Comparison of ENCODE assay signal across 17 cellular contexts in the genomic region with DNA sequence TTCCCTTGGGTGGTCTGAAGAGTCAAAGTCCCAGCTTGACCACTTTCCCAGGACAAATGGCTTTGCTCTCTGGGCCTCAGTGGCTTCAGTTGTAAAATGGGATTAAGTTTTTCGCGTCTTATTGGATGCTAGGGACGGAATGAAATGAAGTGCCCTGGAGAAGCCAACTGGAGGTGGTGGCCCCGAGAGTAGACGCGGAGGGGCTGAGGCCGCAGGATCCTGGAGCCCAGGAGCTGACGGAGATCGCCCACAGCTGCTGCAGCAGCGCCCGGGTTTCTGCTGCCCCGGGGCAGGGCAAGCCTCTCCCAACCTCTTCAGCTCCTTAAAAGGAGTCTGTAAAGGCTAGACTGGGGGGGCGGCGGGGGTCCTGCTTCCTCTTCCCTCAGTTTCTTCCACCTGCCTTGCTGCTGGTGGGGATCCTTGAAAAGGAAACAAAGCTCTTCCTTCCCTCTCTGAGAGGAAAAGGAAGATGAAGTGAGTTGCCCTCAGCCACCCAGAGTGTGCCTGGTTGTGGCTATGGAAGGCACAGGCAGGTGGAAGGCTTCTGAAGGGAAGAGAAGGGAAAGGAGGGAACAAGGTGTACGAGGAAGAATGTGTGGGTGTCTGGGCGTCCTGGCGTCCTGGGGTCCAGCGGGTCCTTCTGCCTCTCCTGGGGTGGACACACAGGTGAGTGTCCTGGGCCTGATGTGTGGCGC. TPM values are rescaled to one million over a fixed set of nuclear protein-coding genes. Genes with fewer than 3 reads are reported as not detected.
DNase-seq lines count a peak whose midpoint lies in the region; ATAC-seq and TF ChIP-seq lines count a peak whose summit lies in the region.
"Had no signal": no experiment of that assay in that cellular context is flagged by ENCODE, and none has a peak within 500 bp of the region (broad histone marks: within the 10 kb centered on the region; RNA-seq: fewer than 3 reads in every experiment).

No MANE protein-coding gene starts in this region.

- H3K27me3 Mint-ChIP-seq in MCF 10A (ENCODE audit: insufficient read depth, unreplicated experiment) (no peaks in the 10 kb centered on the region), mesothelial cell of epicardium (ENCODE audit: low read depth) (peaks cover 41% of the 10 kb centered on the region)

- BruUV-seq in MCF 10A (replicated peaks; lab: Mats Ljungman, UMichigan) = no TSS peak

- H3K4me3 ChIP-seq in breast epithelium = no peak overlapping the region
- H3K4me3 ChIP-seq in epithelial cell of esophagus (ENCODE audit: low read length) = peak overlapping the region; percentile 48
- H3K4me3 ChIP-seq in left ventricle myocardium inferior = no peak overlapping the region

- DNase-seq in MCF 10A (ENCODE audit: unreplicated experiment) (peak; percentile 54), breast epithelium (ENCODE audit: low spot score in 2 of 2) (no peak), epithelial cell of esophagus (ENCODE audit: low read depth) (peak; percentile 43), mesothelial cell of epicardium (ENCODE audit: low spot score in 2 of 2, unreplicated experiment in 2 of 2) (no peak), GM20000 (ENCODE audit: low spot score) (no peak), NCI-H1417 (lab: John Stamatoyannopoulos, UW) (no peak), left ventricle myocardium inferior (no peak)
- DNase-seq: activated CD4-positive, alpha-beta T cell treated with anti-CD3 and anti-CD28 coated beads, Interleukin-2, amount 50 U/mL, for 4 hours; DMS79 treated with DMSO at 0.1 percent for 48 hours; effector CD8-positive, alpha-beta T cell; Karpas-422; kidney; NCI-H2171; substantia nigra; T-helper 1 cell had no signal

- intact Hi-C loops in MCF 10A (cut with micrococcal nuclease) (loop anchor here (1.0 to 5.0 kb wide), 2 partner anchors 37 to 80 kb away; no protein-coding TSS in a partner anchor), breast epithelium (cut with DNase I; ENCODE audit: low total_unique reads) (no loop called here), left ventricle myocardium inferior (cut with micrococcal nuclease) (no loop called here)

- TF ChIP-seq POLR2A in breast epithelium (IDR thresholded peaks at IDR 0.05) = no peak

- H3K9me3 ChIP-seq in breast epithelium (no peaks in the 10 kb centered on the region), left ventricle myocardium inferior (replicated peaks) (no peaks in the 10 kb centered on the region)

- peaks cover 60% of the 10 kb centered on the region for H3K4me1 Mint-ChIP-seq in MCF 10A (ENCODE audit: insufficient read depth, unreplicated experiment)
- peaks cover 69% of the 10 kb centered on the region for H3K4me1 Mint-ChIP-seq in mesothelial cell of epicardium

- H3K4me3 Mint-ChIP-seq in MCF 10A (ENCODE audit: unreplicated experiment) (peak overlapping the region; percentile 69), mesothelial cell of epicardium (peak overlapping the region; percentile 71)

- peak overlapping the region; percentile 71 for H3K27ac Mint-ChIP-seq in MCF 10A (ENCODE audit: low read depth, unreplicated experiment)
- H3K27ac Mint-ChIP-seq in mesothelial cell of epicardium = peak overlapping the region; percentile 79

- H3K4me1 ChIP-seq in breast epithelium (no peaks in the 10 kb centered on the region), left ventricle myocardium inferior (peaks cover 15% of the 10 kb centered on the region)

- POLR2A ChIA-PET in MCF 10A (lab: Yijun Ruan, JAX) = interaction anchor here (0.6 to 11.4 kb wide), 10 partner anchors 7 to 813 kb away, joined by 3 to 269 read pairs (median 22); no protein-coding TSS in a partner anchor

- H3K36me3 Mint-ChIP-seq in MCF 10A (ENCODE audit: insufficient read depth, unreplicated experiment) = peaks cover 36% of the 10 kb centered on the region
- H3K36me3 Mint-ChIP-seq in mesothelial cell of epicardium = no peaks in the 10 kb centered on the region

- no peaks in the 10 kb centered on the region for H3K9me3 Mint-ChIP-seq in MCF 10A (ENCODE audit: unreplicated experiment)
- H3K9me3 Mint-ChIP-seq in mesothelial cell of epicardium = no peaks in the 10 kb centered on the region

- no peak overlapping the region for H3K27ac ChIP-seq in breast epithelium
- H3K27ac ChIP-seq in left ventricle myocardium inferior (replicated peaks) = no peak overlapping the region

- CTCF ChIA-PET in MCF 10A (lab: Yijun Ruan, JAX) = interaction anchor here (0.6 to 3.0 kb wide), 5 partner anchors 19 to 155 kb away, joined by 3 to 11 read pairs (median 4); no protein-coding TSS in a partner anchor

- H3K36me3 ChIP-seq in breast epithelium (no peaks in the 10 kb centered on the region), left ventricle myocardium inferior (no peaks in the 10 kb centered on the region)

- H3K27me3 ChIP-seq in breast epithelium (peaks cover 0 to 37% of the 10 kb centered on the region in 2 donors), left ventricle myocardium inferior (ENCODE audit: low read depth) (peaks cover 67% of the 10 kb centered on the region)

- TF ChIP-seq CTCF in MCF 10A (IDR thresholded peaks at IDR 0.05; ENCODE audit: unreplicated experiment) (no peak), breast epithelium (IDR thresholded peaks at IDR 0.05) (no peak), epithelial cell of esophagus (IDR thresholded peaks at IDR 0.05; ENCODE audit: insufficient read depth, low read depth, low read length, missing control alignments) (no peak), mesothelial cell of epicardium (IDR thresholded peaks at IDR 0.05; ENCODE audit: unreplicated experiment) (no peak), GM20000 (IDR thresholded peaks at IDR 0.05; ENCODE audit: extremely low read depth, missing control alignments) (no peak), left ventricle myocardium inferior (IDR thresholded peaks at IDR 0.05; ENCODE audit: borderline replicate concordance) (no peak)

- ATAC-seq in HG03159 (IDR thresholded peaks at IDR 0.05; ENCODE audit: unreplicated experiment) = no peak

RNA-seq across cellular contexts. Expression of a gene that starts 1.0 kb away (rescaled TPM):
- total RNA-seq in MCF 10A (2022) (68.3 and 93.5 TPM in 2 replicates), breast epithelium (10 to 100 TPM in 1 of 3 donors, 1 to 10 TPM in 1, under 1 TPM in 1; 0.48 to 10.7 (median 1.6) TPM), mesothelial cell of epicardium (49.5 to 54.0 TPM (median 50.9 TPM) in 3 replicates), left ventricle myocardium inferior (0.11 TPM)
- total RNA-seq: OCI-LY7 had no signal

Comparison
In these comparisons a context has a peak if more than half of its experiments do, and no peak if none do; other contexts are left out.
1. DNase-seq: peak in MCF 10A (single experiment) and epithelial cell of esophagus (single experiment); none in breast epithelium (0 of 2), mesothelial cell of epicardium (0 of 2), GM20000 (single experiment), NCI-H1417 (0 of 3) and left ventricle myocardium inferior (single experiment).